Comparison of ENCODE assay signal across 17 cellular contexts in the genomic region with DNA sequence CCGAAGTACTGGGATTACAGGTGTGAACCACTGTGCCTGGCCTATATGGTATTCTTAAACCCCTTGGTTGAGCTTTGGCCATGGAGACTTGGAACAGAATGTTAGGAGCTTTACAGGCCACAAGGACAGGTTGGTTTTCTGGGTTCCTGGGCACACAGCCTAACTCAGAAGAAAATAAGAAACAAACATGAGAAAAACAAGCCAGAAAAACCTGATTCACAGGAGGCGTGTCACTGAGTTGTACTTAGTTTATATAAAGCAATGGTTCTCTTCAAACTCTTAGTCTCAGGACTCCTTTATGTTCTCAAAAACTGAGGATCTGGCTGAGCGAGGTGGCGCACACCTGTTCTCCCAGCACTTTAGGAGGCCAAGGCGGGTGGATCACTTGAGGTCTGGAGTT.
"Had no signal": no experiment of that assay in that cellular context is flagged by ENCODE, and none has a peak within 500 bp of the region (broad histone marks: within the 10 kb centered on the region; RNA-seq: fewer than 3 reads in every experiment).

No MANE protein-coding gene starts in this region.

- H3K27ac Mint-ChIP-seq: activated B cell treated with CpG ODN at 0.5 μM for 24 hours; activated CD8-positive, alpha-beta T cell treated with anti-CD3 and anti-CD28 coated beads for 36 hours; activated naive CD4-positive, alpha-beta T cell treated with anti-CD3 and anti-CD28 coated beads, Interleukin-2, amount 50 U/mL, for 72 hours; nephron progenitor cell; stimulated activated effector memory CD8-positive, alpha-beta T cell treated with anti-CD3 and anti-CD28 coated beads, Interleukin-12 subunit alpha, Interleukin-12 subunit beta, amount 100 ng/mL, for 72 hours had no signal

- H3K36me3 Mint-ChIP-seq: activated naive CD4-positive, alpha-beta T cell treated with anti-CD3 and anti-CD28 coated beads, Interleukin-2, amount 50 U/mL, for 72 hours; stimulated activated effector memory CD8-positive, alpha-beta T cell treated with anti-CD3 and anti-CD28 coated beads, Interleukin-12 subunit alpha, Interleukin-12 subunit beta, amount 100 ng/mL, for 72 hours had no signal

- H3K27me3 ChIP-seq: colonic mucosa, gastroesophageal sphincter, sigmoid colon, thyroid gland had no signal

- H3K9me3 Mint-ChIP-seq: activated B cell treated with CpG ODN at 0.5 μM for 24 hours; activated CD8-positive, alpha-beta T cell treated with anti-CD3 and anti-CD28 coated beads for 36 hours; activated naive CD4-positive, alpha-beta T cell treated with anti-CD3 and anti-CD28 coated beads, Interleukin-2, amount 50 U/mL, for 72 hours; nephron progenitor cell; stimulated activated effector memory CD8-positive, alpha-beta T cell treated with anti-CD3 and anti-CD28 coated beads, Interleukin-12 subunit alpha, Interleukin-12 subunit beta, amount 100 ng/mL, for 72 hours had no signal

- DNase-seq: activated B cell treated with CpG ODN at 0.5 μM for 24 hours; activated CD4-positive, alpha-beta T cell treated with anti-CD3 and anti-CD28 coated beads for 48 hours; activated CD8-positive, alpha-beta memory T cell treated with anti-CD3 and anti-CD28 coated beads, Interleukin-2, amount 50 U/mL, for 4 hours; activated CD8-positive, alpha-beta T cell treated with anti-CD3 and anti-CD28 coated beads for 36 hours; activated gamma-delta T cell; activated T-cell treated with anti-CD3 and anti-CD28 coated beads, Interleukin-2, amount 50 U/mL, for 48 hours; caudate nucleus; colonic mucosa; nephron progenitor cell; occipital lobe; psoas muscle; sigmoid colon; SW 1271; thyroid gland had no signal

- ATAC-seq: activated CD8-positive, alpha-beta T cell treated with anti-CD3 and anti-CD28 coated beads for 36 hours; activated naive CD4-positive, alpha-beta T cell treated with anti-CD3 and anti-CD28 coated beads, Interleukin-2, amount 50 U/mL, for 72 hours; gastroesophageal sphincter; psoas muscle; stimulated activated effector memory CD8-positive, alpha-beta T cell treated with anti-CD3 and anti-CD28 coated beads, Interleukin-12 subunit alpha, Interleukin-12 subunit beta, amount 100 ng/mL, for 72 hours had no signal

- H3K4me3 Mint-ChIP-seq: activated B cell treated with CpG ODN at 0.5 μM for 24 hours; activated CD8-positive, alpha-beta T cell treated with anti-CD3 and anti-CD28 coated beads for 36 hours; nephron progenitor cell; stimulated activated effector memory CD8-positive, alpha-beta T cell treated with anti-CD3 and anti-CD28 coated beads, Interleukin-12 subunit alpha, Interleukin-12 subunit beta, amount 100 ng/mL, for 72 hours had no signal

- H3K36me3 ChIP-seq: colonic mucosa, gastroesophageal sphincter, sigmoid colon, thyroid gland had no signal

- H3K4me3 ChIP-seq: colonic mucosa, gastroesophageal sphincter, psoas muscle, sigmoid colon, thyroid gland had no signal

- H3K4me1 ChIP-seq: colonic mucosa, psoas muscle had no signal

- H3K27ac ChIP-seq: colonic mucosa, psoas muscle, thyroid gland had no signal

- H3K4me1 Mint-ChIP-seq: activated B cell treated with CpG ODN at 0.5 μM for 24 hours had no signal

- H3K9me3 ChIP-seq: colonic mucosa, gastroesophageal sphincter, psoas muscle, sigmoid colon, thyroid gland had no signal
